18 cellular contexts compared by ENCODE assay signal in the genomic region with DNA sequence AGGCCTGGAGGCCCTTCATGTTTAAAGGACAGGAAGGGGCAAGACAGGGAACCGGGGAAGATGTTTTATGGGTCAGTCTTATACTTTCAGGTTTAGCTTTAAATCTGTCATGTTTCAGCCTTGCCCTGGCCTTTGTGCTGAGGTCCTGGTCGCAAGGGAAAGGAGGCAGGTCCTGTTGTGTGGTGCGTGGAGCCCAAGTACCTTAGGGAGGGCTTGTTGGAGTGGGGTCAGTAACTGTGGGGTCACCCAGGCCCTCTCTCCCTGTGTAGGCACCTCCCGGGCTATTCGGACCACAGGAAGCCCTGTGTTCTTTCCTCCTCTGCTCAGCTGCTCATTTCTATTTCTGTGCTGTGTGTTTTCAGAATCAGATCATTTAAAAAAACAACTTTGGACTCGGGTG. TPM values are rescaled to one million over a fixed set of nuclear protein-coding genes. Genes with fewer than 3 reads are reported as not detected.
A peak's percentile ranks its signal among the peaks of the same experiment; 100 is the strongest.
DNase-seq lines count a peak whose midpoint lies in the region; ATAC-seq, FAIRE-seq and TF ChIP-seq lines count a peak whose summit lies in the region.
"Had no signal": no experiment of that assay in that cellular context is flagged by ENCODE, and none has a peak within 500 bp of the region (broad histone marks: within the 10 kb centered on the region; RNA-seq: fewer than 3 reads in every experiment).

No MANE protein-coding gene starts in this region.

- H3K9me3 Mint-ChIP-seq in endothelial cell (ENCODE audit: unreplicated experiment), result no peaks in the 10 kb centered on the region

- peaks cover 22% of the 10 kb centered on the region for H3K36me3 ChIP-seq in left ventricle myocardium inferior

- peaks cover 19% of the 10 kb centered on the region for H3K4me1 Mint-ChIP-seq in endothelial cell (ENCODE audit: unreplicated experiment)

- intact Hi-C loops in left ventricle myocardium inferior (cut with micrococcal nuclease), result no loop called here
- intact Hi-C loops in Right ventricle myocardium inferior (cut with DNase I), result loop anchor here (1.0 kb wide), 1 partner anchor 14 kb away; no protein-coding TSS in a partner anchor
- intact Hi-C loops in posterior vena cava (cut with DNase I), result no loop called here

- H3K4me3 ChIP-seq in left ventricle myocardium inferior, result no peak overlapping the region
- H3K4me3 ChIP-seq: BLaER1 treated with 17β-estradiol and CSF1 and Interleukin-3, amounts not matched to agents 10 nM and 100 nM; GM12878; GM23248 had no signal

- no peak for FAIRE-seq in RCC 7860 (lab: Jason Lieb, UNC)

- peaks cover 4% of the 10 kb centered on the region for H3K27me3 Mint-ChIP-seq in endothelial cell (ENCODE audit: unreplicated experiment)

- no peak for TF ChIP-seq CTCF in left ventricle myocardium inferior (IDR thresholded peaks at IDR 0.05; ENCODE audit: borderline replicate concordance)
- TF ChIP-seq CTCF in endothelial cell (IDR thresholded peaks at IDR 0.05; ENCODE audit: unreplicated experiment), result no peak

- peak overlapping the region; percentile 11 for H3K27ac ChIP-seq in left ventricle myocardium inferior (replicated peaks)
- H3K27ac ChIP-seq: GM23248 had no signal

- peaks cover 53% of the 10 kb centered on the region for H3K36me3 Mint-ChIP-seq in endothelial cell (ENCODE audit: low read depth, unreplicated experiment)

- no peaks in the 10 kb centered on the region for H3K9me3 ChIP-seq in left ventricle myocardium inferior (replicated peaks)
- H3K9me3 ChIP-seq: BLaER1 treated with 17β-estradiol and CSF1 and Interleukin-3, amounts not matched to agents 10 nM and 100 nM had no signal

- H3K27me3 ChIP-seq in left ventricle myocardium inferior (ENCODE audit: low read depth), result no peaks in the 10 kb centered on the region
- H3K27me3 ChIP-seq: BLaER1 treated with 17β-estradiol and CSF1 and Interleukin-3, amounts not matched to agents 10 nM and 100 nM had no signal

- H3K27ac Mint-ChIP-seq in endothelial cell (ENCODE audit: unreplicated experiment), result no peak overlapping the region

- H3K4me1 ChIP-seq in left ventricle myocardium inferior, result peaks cover 89% of the 10 kb centered on the region

- peak overlapping the region; percentile 31 for H3K4me3 Mint-ChIP-seq in endothelial cell (ENCODE audit: unreplicated experiment)

- no peak for ATAC-seq in Right ventricle myocardium inferior
- ATAC-seq: GM12878, HCT116 had no signal

- DNase-seq in left ventricle myocardium inferior, result no peak
- no peak for DNase-seq in Right ventricle myocardium inferior (ENCODE audit: missing footprints)
- DNase-seq in endothelial cell (ENCODE audit: low spot score), result no peak
- DNase-seq in posterior vena cava (ENCODE audit: low spot score), result peak; percentile 49
- no peak for DNase-seq in NCI-H146 treated with DMSO at 0.1 percent for 48 hours (lab: John Stamatoyannopoulos, UW; ENCODE audit: unreplicated experiment)
- DNase-seq in RCC 7860 (ENCODE audit: low spot score), result no peak
- no peak for DNase-seq in HuH-7 (ENCODE audit: low spot score)
- no peak for DNase-seq in DMS53 (lab: John Stamatoyannopoulos, UW)
- DNase-seq: GDM1, GM23248, MV-4-11, NCI-H1417, NCI-H2029, NCI-H774, SHP77 had no signal

RNA-seq across cellular contexts. Expression of a gene that starts 42.7 kb away (rescaled TPM):
- total RNA-seq in left ventricle myocardium inferior, result 350 TPM
- 312 TPM for total RNA-seq in Right ventricle myocardium inferior
- total RNA-seq in endothelial cell (ENCODE audit: unreplicated experiment), result 392 TPM
- total RNA-seq in posterior vena cava, result 100 to 1,000 TPM; 359 to 405 TPM
